24 cellular contexts compared by ENCODE assay signal in genomic region chr17:66781135-66781534, GRCh38. TPM values are rescaled to one million over a fixed set of nuclear protein-coding genes. Genes with fewer than 3 reads are reported as not detected.
A peak's percentile ranks its signal among the peaks of the same experiment; 100 is the strongest.
DNase-seq lines count a peak whose midpoint lies in the region; ATAC-seq, FAIRE-seq and TF ChIP-seq lines count a peak whose summit lies in the region.
"Had no signal": no experiment of that assay in that cellular context is flagged by ENCODE, and none has a peak within 500 bp of the region (broad histone marks: within the 10 kb centered on the region; RNA-seq: fewer than 3 reads in every experiment).

No MANE protein-coding gene starts in this region.

- POLR2A ChIA-PET in IMR-90 (lab: Charles Lee; ENCODE audit: unreplicated experiment) = no interaction called here
- POLR2A ChIA-PET in WTC11 (lab: Charles Lee) = no interaction called here
- POLR2A ChIA-PET in activated CD4-positive, alpha-beta T cell treated with anti-CD3 and anti-CD28 coated beads, Interleukin-2, amount 10 ng/mL, durations not matched to agents 7 days and 5 days (lab: Charles Lee) = no interaction called here

- intact Hi-C loops in IMR-90 (cut with micrococcal nuclease) = no loop called here

- H4K20me1 ChIP-seq in IMR-90 (ENCODE audit: insufficient read depth, low read length) = peaks cover 9% of the 10 kb centered on the region

- DNase-seq in GM12891 (ENCODE audit: insufficient read length, low spot score) = no peak
- DNase-seq in IMR-90 = no peak
- DNase-seq in WTC11 (ENCODE audit: low spot score) = no peak
- DNase-seq in urothelium cell line (ENCODE audit: low spot score) = no peak
- DNase-seq in LoVo (ENCODE audit: low spot score) = no peak
- DNase-seq in activated CD4-positive, alpha-beta T cell treated with anti-CD3 and anti-CD28 coated beads, Interleukin-2, amount 10 ng/mL, durations not matched to agents 7 days and 5 days = no peak
- DNase-seq: ACHN; Caco-2; CD4-positive, alpha-beta memory T cell; DMS 273 treated with DMSO at 0.1 percent for 48 hours; DND-41; KG1; NCI-H1694; NCI-H2081; NCI-H2171 treated with DMSO at 0.1 percent for 48 hours; NCI-H524 treated with DMSO at 0.1 percent for 48 hours; Right ventricle myocardium superior had no signal

- TF ChIP-seq POLR2A in GM12891 (IDR thresholded peaks at IDR 0.05; ENCODE audit: low read depth, low read length) (no peak), IMR-90 (IDR thresholded peaks at IDR 0.05; ENCODE audit: low read depth, low read length) (no peak)

- no peak overlapping the region for H2BK5ac ChIP-seq in IMR-90 (ENCODE audit: low read depth, low read length, poor library complexity, severe bottlenecking)

- H3K27ac Mint-ChIP-seq in WTC11 = peak overlapping the region; percentile 82
- no peak overlapping the region for H3K27ac Mint-ChIP-seq in activated CD4-positive, alpha-beta T cell treated with anti-CD3 and anti-CD28 coated beads, Interleukin-2, amount 10 ng/mL, durations not matched to agents 7 days and 5 days

- WGBS in IMR-90 (ENCODE audit: extremely low coverage in 2 of 2, insufficient read length in 1 of 2), 2 experiments = no CpG with 5 or more reads among the region's 7 CpGs

- H3K27ac ChIP-seq in IMR-90 (ENCODE audit: insufficient read depth, low read length) = no peak overlapping the region
- H3K27ac ChIP-seq: BLaER1 treated with 17β-estradiol and CSF1 and Interleukin-3, amounts not matched to agents 10 nM and 100 nM had no signal

- no peak overlapping the region for H3K4ac ChIP-seq in IMR-90 (ENCODE audit: low read depth, low read length)

- H3K9me3 ChIP-seq in IMR-90 (ENCODE audit: control insufficient read depth, insufficient read depth, low read length) = no peaks in the 10 kb centered on the region
- H3K9me3 ChIP-seq: BLaER1 treated with 17β-estradiol and CSF1 and Interleukin-3, amounts not matched to agents 10 nM and 100 nM; Caco-2 had no signal

- no peak overlapping the region for H4K91ac ChIP-seq in IMR-90 (ENCODE audit: insufficient read depth, low read depth, low read length)

- H3K4me3 Mint-ChIP-seq in WTC11 = no peak overlapping the region
- no peak overlapping the region for H3K4me3 Mint-ChIP-seq in activated CD4-positive, alpha-beta T cell treated with anti-CD3 and anti-CD28 coated beads, Interleukin-2, amount 10 ng/mL, durations not matched to agents 7 days and 5 days
- H3K4me3 Mint-ChIP-seq: CD4-positive, alpha-beta memory T cell had no signal

- no peaks in the 10 kb centered on the region for H3K27me3 ChIP-seq in IMR-90 (ENCODE audit: control insufficient read depth, insufficient read depth, low read length)
- H3K27me3 ChIP-seq: BLaER1 treated with 17β-estradiol and CSF1 and Interleukin-3, amounts not matched to agents 10 nM and 100 nM had no signal

- CTCF ChIA-PET in IMR-90 (lab: Yijun Ruan, JAX) (no interaction called here), WTC11 (lab: Charles Lee) (no interaction called here)
- CTCF ChIA-PET in activated CD4-positive, alpha-beta T cell treated with anti-CD3 and anti-CD28 coated beads, Interleukin-2, amount 10 ng/mL, durations not matched to agents 7 days and 5 days (lab: Charles Lee) = no interaction called here

- dilution Hi-C loops in IMR-90 (cut with HindIII; ENCODE audit: low sequenced_read_pairs, unreplicated experiment) = no loop called here

- H2AK5ac ChIP-seq in IMR-90 (ENCODE audit: low read depth, low read length) = no peak overlapping the region

- H4K8ac ChIP-seq in IMR-90 (ENCODE audit: low read depth in 2 of 2, low read length in 2 of 2) = no peak overlapping the region

- H3K14ac ChIP-seq in IMR-90 (replicated peaks; ENCODE audit: low read depth, low read length) = no peak overlapping the region

- no peak overlapping the region for H3K23ac ChIP-seq in IMR-90 (ENCODE audit: low read depth, low read length)

- BruUV-seq in IMR-90 (replicated peaks; lab: Mats Ljungman, UMichigan) = no TSS peak

- in situ Hi-C loops in IMR-90 (cut with MboI; ENCODE audit: low sequenced_read_pairs) = no loop called here

- H3K36me3 Mint-ChIP-seq in WTC11 = peaks cover 7% of the 10 kb centered on the region
- peaks cover 12% of the 10 kb centered on the region for H3K36me3 Mint-ChIP-seq in activated CD4-positive, alpha-beta T cell treated with anti-CD3 and anti-CD28 coated beads, Interleukin-2, amount 10 ng/mL, durations not matched to agents 7 days and 5 days (ENCODE audit: low read depth)

- H3K9me1 ChIP-seq in IMR-90 (ENCODE audit: insufficient read depth, low read length) = peaks cover 20% of the 10 kb centered on the region; the same call in 1 of the 2 replicates

- H4K5ac ChIP-seq in IMR-90 (ENCODE audit: low read depth, low read length) = no peak overlapping the region

- ATAC-seq in IMR-90 (ENCODE audit: low read depth) (no peak), WTC11 (no peak), HG02970 (IDR thresholded peaks at IDR 0.05; ENCODE audit: low FRiP score, unreplicated experiment) (no peak)

- H3K4me1 Mint-ChIP-seq in WTC11 = peaks cover 78% of the 10 kb centered on the region
- no peaks in the 10 kb centered on the region for H3K4me1 Mint-ChIP-seq in activated CD4-positive, alpha-beta T cell treated with anti-CD3 and anti-CD28 coated beads, Interleukin-2, amount 10 ng/mL, durations not matched to agents 7 days and 5 days
- H3K4me1 Mint-ChIP-seq: CD4-positive, alpha-beta memory T cell had no signal

- peak overlapping the region; percentile 14 for H2AFZ ChIP-seq in IMR-90 (replicated peaks; ENCODE audit: low read length, poor library complexity)

- no peaks in the 10 kb centered on the region for H3K27me3 Mint-ChIP-seq in WTC11 (ENCODE audit: low read depth)
- H3K27me3 Mint-ChIP-seq in activated CD4-positive, alpha-beta T cell treated with anti-CD3 and anti-CD28 coated beads, Interleukin-2, amount 10 ng/mL, durations not matched to agents 7 days and 5 days = no peaks in the 10 kb centered on the region
- H3K27me3 Mint-ChIP-seq: CD4-positive, alpha-beta memory T cell had no signal

- no peak overlapping the region for H3K4me3 ChIP-seq in IMR-90 (ENCODE audit: insufficient read depth, low read depth, low read length)
- H3K4me3 ChIP-seq: BLaER1 treated with 17β-estradiol and CSF1 and Interleukin-3, amounts not matched to agents 10 nM and 100 nM had no signal

- no peak overlapping the region for H3K4me2 ChIP-seq in IMR-90 (ENCODE audit: low read depth, low read length)

- no peak for TF ChIP-seq RAD21 in IMR-90 (IDR thresholded peaks at IDR 0.05; ENCODE audit: low read length)

- TF ChIP-seq CTCF in IMR-90 (conservative IDR thresholded peaks at IDR 0.05; ENCODE audit: low read depth, low read length) (no peak), WTC11 (IDR thresholded peaks at IDR 0.05) (no peak)

- no peak overlapping the region for H3K9ac ChIP-seq in IMR-90 (ENCODE audit: low read depth, low read length)
- H3K9ac ChIP-seq: BLaER1 treated with 17β-estradiol and CSF1 and Interleukin-3, amounts not matched to agents 10 nM and 100 nM had no signal

- no peak overlapping the region for H2BK120ac ChIP-seq in IMR-90 (ENCODE audit: low read depth, low read length)

- 0 out of 2 replicates have a peak, but pooled peaks cover 4% of the 10 kb centered on the region for H3K9me3 Mint-ChIP-seq in WTC11
- H3K9me3 Mint-ChIP-seq in activated CD4-positive, alpha-beta T cell treated with anti-CD3 and anti-CD28 coated beads, Interleukin-2, amount 10 ng/mL, durations not matched to agents 7 days and 5 days = no peaks in the 10 kb centered on the region
- H3K9me3 Mint-ChIP-seq: CD4-positive, alpha-beta memory T cell had no signal

- no peak overlapping the region for H2BK20ac ChIP-seq in IMR-90 (ENCODE audit: low read depth, low read length)

- no peak overlapping the region for H2AK9ac ChIP-seq in IMR-90 (replicated peaks; ENCODE audit: low read depth, low read length, poor library complexity)

- H3K36me3 ChIP-seq in IMR-90 (ENCODE audit: control insufficient read depth, insufficient read depth, low read length) = peaks cover 36% of the 10 kb centered on the region

- 0 out of 4 replicates have a peak, but pooled peaks cover 0 to 5% of the 10 kb centered on the region in 2 experiments for H3K79me1 ChIP-seq in IMR-90 (ENCODE audit: low read depth in 1 of 2, low read length in 2 of 2)

- H3K56ac ChIP-seq in IMR-90 (ENCODE audit: extremely low read depth, insufficient read depth, low read length) = no peak overlapping the region

- H2BK15ac ChIP-seq in IMR-90 (ENCODE audit: low read depth, low read length) = no peak overlapping the region

- H3K4me1 ChIP-seq in IMR-90 (ENCODE audit: control insufficient read depth, insufficient read depth, low read length) = peaks cover 3% of the 10 kb centered on the region; the same call in 1 of the 2 replicates

- H3K18ac ChIP-seq in IMR-90 (ENCODE audit: low read depth, low read length) = no peak overlapping the region

- FAIRE-seq in GM12891 (lab: Jason Lieb, UNC) (no peak), urothelium cell line (lab: Jason Lieb, UNC) (peak; percentile 13)
- FAIRE-seq: GM19239 had no signal

TF ChIP-seq in GM12891, 5 proteins besides CTCF, POLR2A, EP300 and RAD21:
- TF ChIP-seq POU2F2 (IDR thresholded peaks at IDR 0.05; ENCODE audit: low read depth, low read length) (no peak), SPI1 (IDR thresholded peaks at IDR 0.05; ENCODE audit: low read depth, low read length) (peak; percentile 11; the same call in 1 of the 2 replicates)

TF ChIP-seq in IMR-90, 13 proteins besides CTCF, POLR2A, EP300 and RAD21 (continues in another document):
- no peak for TF ChIP-seq CHD1 (IDR thresholded peaks at IDR 0.05; ENCODE audit: low read depth, low read length)

TF ChIP-seq in WTC11, 78 proteins besides CTCF, POLR2A, EP300 and RAD21 (continues in another document):
- no peak for TF ChIP-seq MLX (CRISPR knock-in tag; IDR thresholded peaks at IDR 0.05)
- TF ChIP-seq USF2 (CRISPR knock-in tag; IDR thresholded peaks at IDR 0.05) = peak; percentile 73

RNA-seq across cellular contexts. Expression of gene CACNG5, which starts 53.8 kb away (rescaled TPM):
- polyA plus RNA-seq in GM12891 (2012; ENCODE audit: low read depth, missing spikeins) = not detected
- not detected in 2 replicates for total RNA-seq in IMR-90 (2012; rRNA removed)
- polyA plus RNA-seq in IMR-90 (2012; rRNA removed) = not detected in 2 replicates
- polyA plus RNA-seq in IMR-90 (2012; cell fraction: cytosol; rRNA removed) = not detected in 2 replicates
- not detected in 2 replicates for polyA plus RNA-seq in IMR-90 (2012; cell fraction: nucleus; rRNA removed; ENCODE audit: low replicate concordance)
- 1.9 to 3.1 TPM (median 2.8 TPM) in 3 replicates for total RNA-seq in WTC11 (2021)
- total RNA-seq in activated CD4-positive, alpha-beta T cell treated with anti-CD3 and anti-CD28 coated beads, Interleukin-2, amount 10 ng/mL, durations not matched to agents 7 days and 5 days = not detected
- total RNA-seq: Caco-2; CD4-positive, alpha-beta memory T cell; G401; H4; Right ventricle myocardium superior; RPMI7951; SK-MEL-5 had no signal
- polyA plus RNA-seq: CD4-positive, alpha-beta memory T cell had no signal
